In genomic region chr4:138242830-138243149, GRCh38 we compare ENCODE assay signal across 8 cellular contexts. TPM values are rescaled to one million over a fixed set of nuclear protein-coding genes. Genes with fewer than 3 reads are reported as not detected.
DNase-seq lines count a peak whose midpoint lies in the region; ATAC-seq and TF ChIP-seq lines count a peak whose summit lies in the region.

No MANE protein-coding gene starts in this region.

- no peaks in the 10 kb centered on the region for H3K27me3 Mint-ChIP-seq in osteocyte (ENCODE audit: unreplicated experiment)

- H3K27ac ChIP-seq in PC-9: peak overlapping the region; percentile 100
- peak overlapping the region; percentile 95 for H3K27ac ChIP-seq in ectodermal cell (ENCODE audit: insufficient read depth, low read depth, low read length, poor library complexity, severe bottlenecking)

- H3K27me3 ChIP-seq in PC-9 (ENCODE audit: insufficient read depth, low read depth) (no peaks in the 10 kb centered on the region), ectodermal cell (ENCODE audit: control insufficient read depth, insufficient read depth, low read length, poor library complexity, severe bottlenecking) (no peaks in the 10 kb centered on the region)

- H3K4me1 ChIP-seq in PC-9 (replicated peaks; ENCODE audit: insufficient read depth): peaks cover 22% of the 10 kb centered on the region
- H3K4me1 ChIP-seq in ectodermal cell (ENCODE audit: control insufficient read depth, insufficient read depth, low read length): peaks cover 9% of the 10 kb centered on the region

- peaks cover 32% of the 10 kb centered on the region for H3F3A ChIP-seq in PC-9 (ENCODE audit: insufficient read depth, low read depth)

- H3K9me3 Mint-ChIP-seq in osteocyte (ENCODE audit: unreplicated experiment): no peaks in the 10 kb centered on the region

- no peaks in the 10 kb centered on the region for H3K36me3 Mint-ChIP-seq in osteocyte (ENCODE audit: unreplicated experiment)

- H3K36me3 ChIP-seq in PC-9 (ENCODE audit: low read depth) (peaks cover 20% of the 10 kb centered on the region), ectodermal cell (ENCODE audit: control insufficient read depth, insufficient read depth, low read length) (no peaks in the 10 kb centered on the region)

- peaks cover 46% of the 10 kb centered on the region for H3K79me2 ChIP-seq in PC-9 (ENCODE audit: low read depth)

- no peaks in the 10 kb centered on the region; the same call in 1 of the 2 replicates for H4K20me1 ChIP-seq in PC-9 (ENCODE audit: insufficient read depth)

- H3K4me3 ChIP-seq in GM08714 (ENCODE audit: low read length) (peak overlapping the region; percentile 86; the same call in 1 of the 2 replicates), PC-9 (peak overlapping the region; percentile 64), ectodermal cell (ENCODE audit: insufficient read depth, low read depth, low read length) (peak overlapping the region; percentile 53)

- H3K9me2 ChIP-seq in PC-9 (ENCODE audit: insufficient read depth): no peaks in the 10 kb centered on the region

- no TSS peak for BruUV-seq in PC-9 (replicated peaks; lab: Mats Ljungman, UMichigan)

- intact Hi-C loops in PC-9 (cut with micrococcal nuclease; ENCODE audit: unreplicated experiment): loop anchor here (1.0 to 2.0 kb wide), 4 partner anchors 17 to 334 kb away; no protein-coding TSS in a partner anchor

- H3K27ac Mint-ChIP-seq in osteocyte (ENCODE audit: unreplicated experiment): peak overlapping the region; percentile 99

- H3K4me3 Mint-ChIP-seq in osteocyte (ENCODE audit: unreplicated experiment): peak overlapping the region; percentile 93

- peak overlapping the region; percentile 69 for H2AFZ ChIP-seq in PC-9

- CTCF ChIA-PET in PC-9 (lab: Charles Lee): interaction anchor here (1.3 kb wide), 1 partner anchor 252 kb away, joined by 4 read pairs; no protein-coding TSS in a partner anchor

- POLR2A ChIA-PET in PC-9 (lab: Charles Lee; ENCODE audit: unreplicated experiment): interaction anchor here (0.6 to 1.1 kb wide), 9 partner anchors 9 to 633 kb away, joined by 3 to 6 read pairs (median 5); no protein-coding TSS in a partner anchor

- ATAC-seq in HG03457 (IDR thresholded peaks at IDR 0.05; ENCODE audit: unreplicated experiment): no peak
- no peak for ATAC-seq in HG02588 (IDR thresholded peaks at IDR 0.05; ENCODE audit: unreplicated experiment)
- no peak for ATAC-seq in GM21737 (IDR thresholded peaks at IDR 0.05; ENCODE audit: unreplicated experiment)

- peak overlapping the region; percentile 85 for H3K4me2 ChIP-seq in PC-9

- TF ChIP-seq CTCF in PC-9 (conservative IDR thresholded peaks at IDR 0.05) (no peak), osteocyte (IDR thresholded peaks at IDR 0.05) (no peak)

- H3K9me3 ChIP-seq in PC-9 (ENCODE audit: insufficient read depth, low read depth) (peaks cover 7% of the 10 kb centered on the region; the same call in 1 of the 2 replicates), ectodermal cell (ENCODE audit: control insufficient read depth, low read length) (no peaks in the 10 kb centered on the region)

- DNase-seq in PC-9: no peak
- DNase-seq in osteocyte (ENCODE audit: extremely low spot score, unreplicated experiment): no peak
- DNase-seq in AG08395 (ENCODE audit: low spot score): no peak

- peaks cover 54% of the 10 kb centered on the region for H3K4me1 Mint-ChIP-seq in osteocyte (ENCODE audit: unreplicated experiment)

- 23 to 63% methylated on average over 1 of the region's 1 CpG for WGBS in ectodermal cell, 2 experiments

RNA-seq across cellular contexts. Expression of gene SLC7A11, which starts 0.6 kb away (rescaled TPM):
- 110 and 187 TPM in 2 replicates for total RNA-seq in PC-9 (2021)
- polyA plus RNA-seq in ectodermal cell (2013, experiment 1 of 4): 24.2 TPM
- 31.7 TPM for polyA plus RNA-seq in ectodermal cell (2013, experiment 2 of 4)
- 18.4 TPM for polyA plus RNA-seq in ectodermal cell (2013, experiment 3 of 4)
- polyA plus RNA-seq in ectodermal cell (2013, experiment 4 of 4): 21.2 TPM
- 26.5 and 29.1 TPM in 2 replicates for total RNA-seq in osteocyte
